1 cellular context compared by ENCODE assay signal in the genomic region with DNA sequence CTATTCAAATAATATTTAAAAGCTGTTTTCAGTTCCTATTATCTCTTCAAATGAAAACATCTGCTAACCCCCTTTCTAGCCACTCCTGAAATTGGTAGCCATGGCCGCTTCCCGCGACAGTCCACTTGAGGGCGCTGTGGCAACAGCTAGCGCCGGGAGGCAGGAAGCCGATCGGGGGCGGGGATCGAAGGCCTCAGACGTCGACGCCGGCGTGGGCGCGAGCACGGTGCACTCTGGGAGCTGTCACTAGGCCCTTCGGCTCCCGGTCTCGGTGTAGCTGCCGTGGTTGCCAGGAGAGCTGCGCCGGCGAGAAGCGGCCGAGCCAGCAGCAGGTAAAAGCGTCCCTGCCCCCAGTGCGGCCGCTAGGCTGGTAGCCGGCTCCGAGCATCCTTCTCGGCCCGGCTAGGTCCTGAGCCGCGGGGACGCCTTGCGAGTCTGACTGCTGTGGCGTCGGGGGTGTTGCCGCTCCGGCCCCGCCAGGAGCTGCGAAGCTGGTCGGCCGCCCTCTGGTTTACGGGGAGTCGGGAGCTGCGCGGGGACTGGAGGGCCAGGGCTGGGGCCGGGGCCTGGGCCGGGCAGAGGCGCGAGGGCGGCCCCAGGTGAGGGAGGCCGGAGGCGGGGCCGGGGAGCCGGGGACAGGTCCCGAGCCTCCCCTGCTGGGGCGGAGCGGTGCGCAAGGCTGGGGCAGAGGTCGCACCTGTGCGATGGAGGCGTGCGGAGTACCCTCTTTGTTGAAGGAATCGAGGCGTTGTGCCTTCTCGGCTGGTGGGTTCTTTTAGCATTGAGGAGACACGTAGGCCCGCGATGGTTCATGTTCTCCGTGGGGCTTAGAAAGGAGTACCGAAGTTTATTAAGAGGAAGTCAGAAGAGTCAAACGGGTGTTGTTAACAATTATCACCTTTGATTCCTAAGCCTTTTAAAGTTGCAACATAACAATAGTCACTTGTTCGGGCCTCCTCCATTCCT.
TF ChIP-seq lines count a peak whose summit lies in the region.

A gene with protein sequence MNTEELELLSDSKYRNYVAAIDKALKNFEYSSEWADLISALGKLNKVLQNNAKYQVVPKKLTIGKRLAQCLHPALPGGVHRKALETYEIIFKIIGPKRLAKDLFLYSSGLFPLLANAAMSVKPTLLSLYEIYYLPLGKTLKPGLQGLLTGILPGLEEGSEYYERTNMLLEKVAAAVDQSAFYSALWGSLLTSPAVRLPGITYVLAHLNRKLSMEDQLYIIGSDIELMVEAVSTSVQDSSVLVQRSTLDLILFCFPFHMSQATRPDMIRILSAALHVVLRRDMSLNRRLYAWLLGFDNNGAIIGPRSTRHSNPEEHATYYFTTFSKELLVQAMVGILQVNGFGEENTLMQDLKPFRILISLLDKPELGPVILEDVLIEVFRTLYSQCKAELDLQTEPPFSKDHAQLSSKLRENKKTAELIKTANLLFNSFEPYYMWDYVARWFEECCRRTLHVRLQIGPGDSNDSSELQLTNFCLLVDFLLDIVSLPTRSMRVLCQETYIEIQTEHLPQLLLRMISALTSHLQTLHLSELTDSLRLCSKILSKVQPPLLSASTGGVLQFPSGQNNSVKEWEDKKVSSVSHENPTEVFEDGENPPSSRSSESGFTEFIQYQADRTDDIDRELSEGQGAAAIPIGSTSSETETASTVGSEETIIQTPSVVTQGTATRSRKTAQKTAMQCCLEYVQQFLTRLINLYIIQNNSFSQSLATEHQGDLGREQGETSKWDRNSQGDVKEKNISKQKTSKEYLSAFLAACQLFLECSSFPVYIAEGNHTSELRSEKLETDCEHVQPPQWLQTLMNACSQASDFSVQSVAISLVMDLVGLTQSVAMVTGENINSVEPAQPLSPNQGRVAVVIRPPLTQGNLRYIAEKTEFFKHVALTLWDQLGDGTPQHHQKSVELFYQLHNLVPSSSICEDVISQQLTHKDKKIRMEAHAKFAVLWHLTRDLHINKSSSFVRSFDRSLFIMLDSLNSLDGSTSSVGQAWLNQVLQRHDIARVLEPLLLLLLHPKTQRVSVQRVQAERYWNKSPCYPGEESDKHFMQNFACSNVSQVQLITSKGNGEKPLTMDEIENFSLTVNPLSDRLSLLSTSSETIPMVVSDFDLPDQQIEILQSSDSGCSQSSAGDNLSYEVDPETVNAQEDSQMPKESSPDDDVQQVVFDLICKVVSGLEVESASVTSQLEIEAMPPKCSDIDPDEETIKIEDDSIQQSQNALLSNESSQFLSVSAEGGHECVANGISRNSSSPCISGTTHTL (N-terminal part only) (plus strand): TSS at position 224 of the 966 bp plus-strand sequence. CDS start 29,307 bp downstream, outside the sequence.

TF ChIP-seq in K562, 482 proteins besides CTCF, POLR2A, EP300 and RAD21 (continued from another document and continues in another):
- TF ChIP-seq, protein P1, sequence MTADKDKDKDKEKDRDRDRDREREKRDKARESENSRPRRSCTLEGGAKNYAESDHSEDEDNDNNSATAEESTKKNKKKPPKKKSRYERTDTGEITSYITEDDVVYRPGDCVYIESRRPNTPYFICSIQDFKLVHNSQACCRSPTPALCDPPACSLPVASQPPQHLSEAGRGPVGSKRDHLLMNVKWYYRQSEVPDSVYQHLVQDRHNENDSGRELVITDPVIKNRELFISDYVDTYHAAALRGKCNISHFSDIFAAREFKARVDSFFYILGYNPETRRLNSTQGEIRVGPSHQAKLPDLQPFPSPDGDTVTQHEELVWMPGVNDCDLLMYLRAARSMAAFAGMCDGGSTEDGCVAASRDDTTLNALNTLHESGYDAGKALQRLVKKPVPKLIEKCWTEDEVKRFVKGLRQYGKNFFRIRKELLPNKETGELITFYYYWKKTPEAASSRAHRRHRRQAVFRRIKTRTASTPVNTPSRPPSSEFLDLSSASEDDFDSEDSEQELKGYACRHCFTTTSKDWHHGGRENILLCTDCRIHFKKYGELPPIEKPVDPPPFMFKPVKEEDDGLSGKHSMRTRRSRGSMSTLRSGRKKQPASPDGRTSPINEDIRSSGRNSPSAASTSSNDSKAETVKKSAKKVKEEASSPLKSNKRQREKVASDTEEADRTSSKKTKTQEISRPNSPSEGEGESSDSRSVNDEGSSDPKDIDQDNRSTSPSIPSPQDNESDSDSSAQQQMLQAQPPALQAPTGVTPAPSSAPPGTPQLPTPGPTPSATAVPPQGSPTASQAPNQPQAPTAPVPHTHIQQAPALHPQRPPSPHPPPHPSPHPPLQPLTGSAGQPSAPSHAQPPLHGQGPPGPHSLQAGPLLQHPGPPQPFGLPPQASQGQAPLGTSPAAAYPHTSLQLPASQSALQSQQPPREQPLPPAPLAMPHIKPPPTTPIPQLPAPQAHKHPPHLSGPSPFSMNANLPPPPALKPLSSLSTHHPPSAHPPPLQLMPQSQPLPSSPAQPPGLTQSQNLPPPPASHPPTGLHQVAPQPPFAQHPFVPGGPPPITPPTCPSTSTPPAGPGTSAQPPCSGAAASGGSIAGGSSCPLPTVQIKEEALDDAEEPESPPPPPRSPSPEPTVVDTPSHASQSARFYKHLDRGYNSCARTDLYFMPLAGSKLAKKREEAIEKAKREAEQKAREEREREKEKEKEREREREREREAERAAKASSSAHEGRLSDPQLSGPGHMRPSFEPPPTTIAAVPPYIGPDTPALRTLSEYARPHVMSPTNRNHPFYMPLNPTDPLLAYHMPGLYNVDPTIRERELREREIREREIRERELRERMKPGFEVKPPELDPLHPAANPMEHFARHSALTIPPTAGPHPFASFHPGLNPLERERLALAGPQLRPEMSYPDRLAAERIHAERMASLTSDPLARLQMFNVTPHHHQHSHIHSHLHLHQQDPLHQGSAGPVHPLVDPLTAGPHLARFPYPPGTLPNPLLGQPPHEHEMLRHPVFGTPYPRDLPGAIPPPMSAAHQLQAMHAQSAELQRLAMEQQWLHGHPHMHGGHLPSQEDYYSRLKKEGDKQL (CRISPR knock-in tag; IDR thresholded peaks at IDR 0.05; ENCODE audit: borderline replicate concordance): no peak
- TF ChIP-seq, protein P2, sequence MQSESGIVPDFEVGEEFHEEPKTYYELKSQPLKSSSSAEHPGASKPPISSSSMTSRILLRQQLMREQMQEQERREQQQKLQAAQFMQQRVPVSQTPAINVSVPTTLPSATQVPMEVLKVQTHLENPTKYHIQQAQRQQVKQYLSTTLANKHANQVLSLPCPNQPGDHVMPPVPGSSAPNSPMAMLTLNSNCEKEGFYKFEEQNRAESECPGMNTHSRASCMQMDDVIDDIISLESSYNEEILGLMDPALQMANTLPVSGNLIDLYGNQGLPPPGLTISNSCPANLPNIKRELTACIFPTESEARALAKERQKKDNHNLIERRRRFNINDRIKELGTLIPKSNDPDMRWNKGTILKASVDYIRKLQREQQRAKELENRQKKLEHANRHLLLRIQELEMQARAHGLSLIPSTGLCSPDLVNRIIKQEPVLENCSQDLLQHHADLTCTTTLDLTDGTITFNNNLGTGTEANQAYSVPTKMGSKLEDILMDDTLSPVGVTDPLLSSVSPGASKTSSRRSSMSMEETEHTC (IDR thresholded peaks at IDR 0.05): no peak
- no peak for TF ChIP-seq ZNF551 (CRISPR knock-in tag; IDR thresholded peaks at IDR 0.05)
- TF ChIP-seq ZNF780A (CRISPR knock-in tag; IDR thresholded peaks at IDR 0.05): no peak
- 0 out of 2 replicates have a peak, but pooled peaks have one; percentile 66 for TF ChIP-seq ARID2 (IDR thresholded peaks at IDR 0.05)
- no peak for TF ChIP-seq GATAD2A (IDR thresholded peaks at IDR 0.05)
- peak; percentile 69; the same call in 1 of the 2 replicates for TF ChIP-seq PHF8 (IDR thresholded peaks at IDR 0.05; ENCODE audit: borderline replicate concordance, low read length)
- no peak for TF ChIP-seq EZH2 (IDR thresholded peaks at IDR 0.05; ENCODE audit: borderline replicate concordance, low read depth, low read length)
- TF ChIP-seq SP1 (CRISPR knock-in tag; IDR thresholded peaks at IDR 0.05): peak; percentile 69
- peak; percentile 78 for TF ChIP-seq ZNF143 (CRISPR knock-in tag; IDR thresholded peaks at IDR 0.05)
- TF ChIP-seq, protein P3, sequence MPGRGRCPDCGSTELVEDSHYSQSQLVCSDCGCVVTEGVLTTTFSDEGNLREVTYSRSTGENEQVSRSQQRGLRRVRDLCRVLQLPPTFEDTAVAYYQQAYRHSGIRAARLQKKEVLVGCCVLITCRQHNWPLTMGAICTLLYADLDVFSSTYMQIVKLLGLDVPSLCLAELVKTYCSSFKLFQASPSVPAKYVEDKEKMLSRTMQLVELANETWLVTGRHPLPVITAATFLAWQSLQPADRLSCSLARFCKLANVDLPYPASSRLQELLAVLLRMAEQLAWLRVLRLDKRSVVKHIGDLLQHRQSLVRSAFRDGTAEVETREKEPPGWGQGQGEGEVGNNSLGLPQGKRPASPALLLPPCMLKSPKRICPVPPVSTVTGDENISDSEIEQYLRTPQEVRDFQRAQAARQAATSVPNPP (IDR thresholded peaks at IDR 0.05; ENCODE audit: borderline replicate concordance, insufficient read depth, insufficient read length): no peak
- TF ChIP-seq POLR2AphosphoS2 (IDR thresholded peaks at IDR 0.05; ENCODE audit: low read length): no peak
- no peak for TF ChIP-seq NFE2L1 (tag; IDR thresholded peaks at IDR 0.05; ENCODE audit: borderline replicate concordance, low read depth)
- no peak for TF ChIP-seq CEBPB (tag; IDR thresholded peaks at IDR 0.05)
- TF ChIP-seq BRD4 (IDR thresholded peaks at IDR 0.05): no peak
- TF ChIP-seq GATAD2B (IDR thresholded peaks at IDR 0.05; ENCODE audit: borderline replicate concordance): no peak
- TF ChIP-seq, protein P4, sequence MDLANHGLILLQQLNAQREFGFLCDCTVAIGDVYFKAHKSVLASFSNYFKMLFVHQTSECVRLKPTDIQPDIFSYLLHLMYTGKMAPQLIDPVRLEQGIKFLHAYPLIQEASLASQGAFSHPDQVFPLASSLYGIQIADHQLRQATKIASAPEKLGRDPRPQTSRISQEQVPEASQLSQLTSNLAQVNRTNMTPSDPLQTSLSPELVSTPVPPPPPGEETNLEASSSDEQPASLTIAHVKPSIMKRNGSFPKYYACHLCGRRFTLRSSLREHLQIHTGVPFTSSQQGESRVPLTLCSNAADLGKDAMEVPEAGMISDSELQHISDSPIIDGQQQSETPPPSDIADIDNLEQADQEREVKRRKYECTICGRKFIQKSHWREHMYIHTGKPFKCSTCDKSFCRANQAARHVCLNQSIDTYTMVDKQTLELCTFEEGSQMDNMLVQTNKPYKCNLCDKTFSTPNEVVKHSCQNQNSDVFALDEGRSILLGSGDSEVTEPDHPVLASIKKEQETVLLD (IDR thresholded peaks at IDR 0.05): peak; percentile 21; the same call in 1 of the 2 replicates
- TF ChIP-seq DNMT1 (IDR thresholded peaks at IDR 0.05): no peak
- TF ChIP-seq, protein P5, sequence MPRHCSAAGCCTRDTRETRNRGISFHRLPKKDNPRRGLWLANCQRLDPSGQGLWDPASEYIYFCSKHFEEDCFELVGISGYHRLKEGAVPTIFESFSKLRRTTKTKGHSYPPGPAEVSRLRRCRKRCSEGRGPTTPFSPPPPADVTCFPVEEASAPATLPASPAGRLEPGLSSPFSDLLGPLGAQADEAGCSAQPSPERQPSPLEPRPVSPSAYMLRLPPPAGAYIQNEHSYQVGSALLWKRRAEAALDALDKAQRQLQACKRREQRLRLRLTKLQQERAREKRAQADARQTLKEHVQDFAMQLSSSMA (CRISPR knock-in tag; IDR thresholded peaks at IDR 0.05): no peak
- no peak for TF ChIP-seq CEBPG (CRISPR knock-in tag; IDR thresholded peaks at IDR 0.05)
- TF ChIP-seq CEBPG (tag; conservative IDR thresholded peaks at IDR 0.05 in 1 of 2, IDR thresholded peaks at IDR 0.05 in 1 of 2): 0 out of 4 replicates have a peak, but pooled peaks of 1 of the 2 experiments have one; percentile 24
- TF ChIP-seq ELF4 (CRISPR knock-in tag; IDR thresholded peaks at IDR 0.05): no peak
- no peak for TF ChIP-seq SMARCB1 (IDR thresholded peaks at IDR 0.05; ENCODE audit: insufficient read length, low read depth)
- TF ChIP-seq, protein P6, sequence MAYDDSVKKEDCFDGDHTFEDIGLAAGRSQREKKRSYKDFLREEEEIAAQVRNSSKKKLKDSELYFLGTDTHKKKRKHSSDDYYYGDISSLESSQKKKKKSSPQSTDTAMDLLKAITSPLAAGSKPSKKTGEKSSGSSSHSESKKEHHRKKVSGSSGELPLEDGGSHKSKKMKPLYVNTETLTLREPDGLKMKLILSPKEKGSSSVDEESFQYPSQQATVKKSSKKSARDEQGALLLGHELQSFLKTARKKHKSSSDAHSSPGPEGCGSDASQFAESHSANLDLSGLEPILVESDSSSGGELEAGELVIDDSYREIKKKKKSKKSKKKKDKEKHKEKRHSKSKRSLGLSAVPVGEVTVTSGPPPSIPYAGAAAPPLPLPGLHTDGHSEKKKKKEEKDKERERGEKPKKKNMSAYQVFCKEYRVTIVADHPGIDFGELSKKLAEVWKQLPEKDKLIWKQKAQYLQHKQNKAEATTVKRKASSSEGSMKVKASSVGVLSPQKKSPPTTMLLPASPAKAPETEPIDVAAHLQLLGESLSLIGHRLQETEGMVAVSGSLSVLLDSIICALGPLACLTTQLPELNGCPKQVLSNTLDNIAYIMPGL (CRISPR knock-in tag; IDR thresholded peaks at IDR 0.05): 0 out of 2 replicates have a peak, but pooled peaks have one; percentile 37
- TF ChIP-seq ZNF75A (CRISPR knock-in tag; IDR thresholded peaks at IDR 0.05): no peak
- no peak for TF ChIP-seq BRCA1 (IDR thresholded peaks at IDR 0.05)
- TF ChIP-seq BRCA1 (CRISPR knock-in tag; IDR thresholded peaks at IDR 0.05): no peak
- no peak for TF ChIP-seq ZNF76 (CRISPR knock-in tag; IDR thresholded peaks at IDR 0.05; ENCODE audit: borderline replicate concordance)
- TF ChIP-seq, protein P7, sequence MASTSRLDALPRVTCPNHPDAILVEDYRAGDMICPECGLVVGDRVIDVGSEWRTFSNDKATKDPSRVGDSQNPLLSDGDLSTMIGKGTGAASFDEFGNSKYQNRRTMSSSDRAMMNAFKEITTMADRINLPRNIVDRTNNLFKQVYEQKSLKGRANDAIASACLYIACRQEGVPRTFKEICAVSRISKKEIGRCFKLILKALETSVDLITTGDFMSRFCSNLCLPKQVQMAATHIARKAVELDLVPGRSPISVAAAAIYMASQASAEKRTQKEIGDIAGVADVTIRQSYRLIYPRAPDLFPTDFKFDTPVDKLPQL (IDR thresholded peaks at IDR 0.05; ENCODE audit: extremely low read depth, insufficient read length): no peak
- TF ChIP-seq BRD9 (IDR thresholded peaks at IDR 0.05; ENCODE audit: low read depth, partially characterized antibody): no peak
- TF ChIP-seq, protein P8, sequence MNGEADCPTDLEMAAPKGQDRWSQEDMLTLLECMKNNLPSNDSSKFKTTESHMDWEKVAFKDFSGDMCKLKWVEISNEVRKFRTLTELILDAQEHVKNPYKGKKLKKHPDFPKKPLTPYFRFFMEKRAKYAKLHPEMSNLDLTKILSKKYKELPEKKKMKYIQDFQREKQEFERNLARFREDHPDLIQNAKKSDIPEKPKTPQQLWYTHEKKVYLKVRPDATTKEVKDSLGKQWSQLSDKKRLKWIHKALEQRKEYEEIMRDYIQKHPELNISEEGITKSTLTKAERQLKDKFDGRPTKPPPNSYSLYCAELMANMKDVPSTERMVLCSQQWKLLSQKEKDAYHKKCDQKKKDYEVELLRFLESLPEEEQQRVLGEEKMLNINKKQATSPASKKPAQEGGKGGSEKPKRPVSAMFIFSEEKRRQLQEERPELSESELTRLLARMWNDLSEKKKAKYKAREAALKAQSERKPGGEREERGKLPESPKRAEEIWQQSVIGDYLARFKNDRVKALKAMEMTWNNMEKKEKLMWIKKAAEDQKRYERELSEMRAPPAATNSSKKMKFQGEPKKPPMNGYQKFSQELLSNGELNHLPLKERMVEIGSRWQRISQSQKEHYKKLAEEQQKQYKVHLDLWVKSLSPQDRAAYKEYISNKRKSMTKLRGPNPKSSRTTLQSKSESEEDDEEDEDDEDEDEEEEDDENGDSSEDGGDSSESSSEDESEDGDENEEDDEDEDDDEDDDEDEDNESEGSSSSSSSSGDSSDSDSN (IDR thresholded peaks at IDR 0.05; ENCODE audit: borderline replicate concordance in 1 of 2, low read depth in 2 of 2, low read length in 2 of 2): peak in 1 of 2 experiments; percentile 81; a peak in 3 of 4 replicates
- TF ChIP-seq SRSF1 (IDR thresholded peaks at IDR 0.05; ENCODE audit: low read depth, low read length): no peak
- TF ChIP-seq SAFB (IDR thresholded peaks at IDR 0.05; ENCODE audit: borderline replicate concordance, low read depth, low read length): no peak
- peak; percentile 81 for TF ChIP-seq PCBP1 (IDR thresholded peaks at IDR 0.05; ENCODE audit: low read depth, low read length, poor library complexity, severe bottlenecking)
